In genomic region chr5:78627175-78627574, GRCh38 we compare ENCODE assay signal across 2 cellular contexts.
TF ChIP-seq lines count a peak whose summit lies in the region.

No MANE protein-coding gene starts in this region.

TF ChIP-seq in Ishikawa, 13 proteins besides CTCF, POLR2A, EP300 and RAD21 (continued from another document):
- TF ChIP-seq YY1 (IDR thresholded peaks at IDR 0.05; ENCODE audit: low read depth), result no peak
- TF ChIP-seq REST (IDR thresholded peaks at IDR 0.05; ENCODE audit: low read depth), result no peak
- no peak for TF ChIP-seq FOXM1 (IDR thresholded peaks at IDR 0.05; ENCODE audit: borderline replicate concordance, low read depth)

TF ChIP-seq in K562, 482 proteins besides CTCF, POLR2A, EP300 and RAD21 (continued from another document):
- TF ChIP-seq ZBTB26 (CRISPR knock-in tag; IDR thresholded peaks at IDR 0.05), result no peak
- TF ChIP-seq ARID2 (IDR thresholded peaks at IDR 0.05), result peak; percentile 50; the same call in 1 of the 2 replicates
- peak; percentile 63; the same call in 1 of the 2 replicates for TF ChIP-seq SMC3 (conservative IDR thresholded peaks at IDR 0.05; ENCODE audit: insufficient read depth, low read depth, low read length)
- no peak for TF ChIP-seq EGR1 (conservative IDR thresholded peaks at IDR 0.05)
- TF ChIP-seq CHD4 (IDR thresholded peaks at IDR 0.05; ENCODE audit: insufficient read depth, insufficient replicate concordance, low read depth, low read length, poor library complexity, severe bottlenecking), result no peak
TF ChIP-seq in K562: peak in this region for 3.
